In genomic region chr15:83605595-83605994, GRCh38 we compare ENCODE assay signal across 21 cellular contexts. TPM values are rescaled to one million over a fixed set of nuclear protein-coding genes. Genes with fewer than 3 reads are reported as not detected.
A peak's percentile ranks its signal among the peaks of the same experiment; 100 is the strongest.
DNase-seq lines count a peak whose midpoint lies in the region; ATAC-seq and TF ChIP-seq lines count a peak whose summit lies in the region.
"Had no signal": no experiment of that assay in that cellular context is flagged by ENCODE, and none has a peak within 500 bp of the region (broad histone marks: within the 10 kb centered on the region; RNA-seq: fewer than 3 reads in every experiment).

No MANE protein-coding gene starts in this region.

- no peaks in the 10 kb centered on the region for H3K9me3 ChIP-seq in gastroesophageal sphincter
- no peaks in the 10 kb centered on the region for H3K9me3 ChIP-seq in left lung
- H3K9me3 ChIP-seq in gastrocnemius medialis: no peaks in the 10 kb centered on the region
- H3K9me3 ChIP-seq: A549, Caco-2 had no signal

- intact Hi-C loops in left lung (cut with DNase I): no loop called here
- intact Hi-C loops in gastrocnemius medialis (cut with DNase I; ENCODE audit: low total_unique reads): no loop called here

- TF ChIP-seq CTCF in gastroesophageal sphincter (IDR thresholded peaks at IDR 0.05) (no peak), left lung (IDR thresholded peaks at IDR 0.05) (no peak), gastrocnemius medialis (IDR thresholded peaks at IDR 0.05 in 4 of 5, conservative IDR thresholded peaks at IDR 0.05 in 1 of 5) (no peak)

- H3K27me3 ChIP-seq in gastroesophageal sphincter (no peaks in the 10 kb centered on the region), left lung (no peaks in the 10 kb centered on the region), gastrocnemius medialis (no peaks in the 10 kb centered on the region)

- H3K36me3 ChIP-seq in gastroesophageal sphincter (no peaks in the 10 kb centered on the region), left lung (no peaks in the 10 kb centered on the region), gastrocnemius medialis (no peaks in the 10 kb centered on the region)

- H3K4me3 ChIP-seq in gastroesophageal sphincter (no peak overlapping the region), left lung (no peak overlapping the region), gastrocnemius medialis (no peak overlapping the region)
- H3K4me3 ChIP-seq: A549, GM12878 had no signal

- DNase-seq in G401 (ENCODE audit: low spot score) (peak; percentile 3), left lung (no peak), gastrocnemius medialis (peak; percentile 6 to 12), NCI-H1092 treated with DMSO at 0.1 percent for 48 hours (lab: John Stamatoyannopoulos, UW) (no peak), SHP77 treated with DMSO at 0.1 percent for 48 hours (lab: John Stamatoyannopoulos, UW) (no peak)
- no peak for DNase-seq in stimulated activated CD4-positive, alpha-beta T cell treated with anti-CD3 and anti-CD28 coated beads, Interleukin-1b, Interleukin-23, amount 100 ng/mL, for 48 hours
- DNase-seq: Caco-2; CD4-positive, alpha-beta T cell; DMS153; Kasumi-1; MM.1S; NCI-H1105; NCI-H1694; NCI-H510A treated with DMSO at 0.1 percent for 48 hours; NCI-H774; OCI-M1 had no signal

- TF ChIP-seq POLR2A in gastroesophageal sphincter (IDR thresholded peaks at IDR 0.05): no peak
- TF ChIP-seq POLR2A in gastrocnemius medialis (IDR thresholded peaks at IDR 0.05): no peak

- in situ Hi-C loops in G401 (cut with HindIII; ENCODE audit: low sequenced_read_pairs) (no loop called here), gastrocnemius medialis (cut with MboI; ENCODE audit: low sequenced_read_pairs in 4 of 4) (no loop called here)

- 0 to 17% methylated on average over 1 to 4 of the region's 4 CpGs for WGBS in gastroesophageal sphincter (ENCODE audit: low coverage in 1 of 2), 2 donors

- no peak for TF ChIP-seq EP300 in gastroesophageal sphincter (IDR thresholded peaks at IDR 0.05)

- H3K4me1 ChIP-seq in gastroesophageal sphincter (peaks cover 11 to 28% (median 14%) of the 10 kb centered on the region in 3 donors), left lung (no peaks in the 10 kb centered on the region), gastrocnemius medialis (no peaks in the 10 kb centered on the region)
- H3K4me1 ChIP-seq: A549, Caco-2 had no signal

- peak overlapping the region in 3 of 4 donors; percentile 59 to 62 (median 59) for H3K27ac ChIP-seq in gastroesophageal sphincter
- no peak overlapping the region for H3K27ac ChIP-seq in left lung
- H3K27ac ChIP-seq in gastrocnemius medialis: no peak overlapping the region
- H3K27ac ChIP-seq: A549 had no signal

- ATAC-seq in gastroesophageal sphincter (peak; percentile 85), left lung (peak; percentile 32), gastrocnemius medialis (no peak), GM18502 (IDR thresholded peaks at IDR 0.05; ENCODE audit: poor library complexity, unreplicated experiment) (no peak)
- ATAC-seq: A549, GM12878 had no signal

RNA-seq across cellular contexts. Expression of gene ADAMTSL3, which starts 48.3 kb away (rescaled TPM):
- total RNA-seq in G401 (2014; rRNA removed; shearing (Covaris generic)): 0.10 TPM in 1 of 2 replicates, not detected in the other
- total RNA-seq in gastroesophageal sphincter (10 to 100 TPM; 19.4 to 35.9 (median 24.1) TPM), left lung (10 to 100 TPM; 10.5 to 11.7 TPM), gastrocnemius medialis (1 to 10 TPM in 1 of 4 donors, under 1 TPM in 3; 0.66 to 2.9 (median 0.76) TPM)
- total RNA-seq: CD4-positive, alpha-beta T cell; RPMI7951 had no signal

Comparison
In these comparisons a context has a peak if more than half of its experiments do, and no peak if none do; other contexts are left out.
1. DNase-seq: peak in G401 (single experiment) and gastrocnemius medialis (2 of 2); none in left lung (0 of 2), NCI-H1092 treated with DMSO at 0.1 percent for 48 hours (single experiment), stimulated activated CD4-positive, alpha-beta T cell treated with anti-CD3 and anti-CD28 coated beads, Interleukin-1b, Interleukin-23, amount 100 ng/mL, for 48 hours (single experiment) and SHP77 treated with DMSO at 0.1 percent for 48 hours (single experiment).
2. ATAC-seq: peak in gastroesophageal sphincter (single experiment) and left lung (single experiment); none in gastrocnemius medialis (0 of 2) and GM18502 (single experiment).
3. H3K27ac ChIP-seq: peak in gastroesophageal sphincter (3 of 4); none in left lung (0 of 2) and gastrocnemius medialis (0 of 4).